ENCODE assay signal across 4 cellular contexts in the genomic region with DNA sequence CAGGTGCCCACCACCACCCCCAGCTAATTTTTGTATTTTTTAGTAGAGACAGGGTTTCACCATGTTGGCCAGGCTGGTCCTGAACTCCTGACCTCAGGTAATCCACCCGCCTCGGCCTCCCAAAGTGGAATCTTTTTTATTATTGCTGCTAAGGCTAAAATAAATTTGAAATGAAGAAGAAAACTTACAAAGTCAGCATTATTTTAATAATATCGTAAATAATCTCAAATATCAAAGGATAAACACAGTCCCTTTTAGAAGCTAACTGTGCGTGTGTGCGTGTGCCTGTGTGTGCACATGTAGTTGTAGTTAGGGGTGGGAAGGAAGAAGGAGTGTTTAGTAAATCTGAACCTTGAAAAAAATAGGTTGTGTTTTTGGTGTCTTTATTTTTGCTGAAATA.
TF ChIP-seq lines count a peak whose summit lies in the region.

No MANE protein-coding gene starts in this region.

TF ChIP-seq in A549, 52 proteins besides CTCF, POLR2A, EP300 and RAD21:
- TF ChIP-seq MAFK (IDR thresholded peaks at IDR 0.05; ENCODE audit: partially characterized antibody) = peak; percentile 90

TF ChIP-seq in IMR-90, 13 proteins besides CTCF, POLR2A, EP300 and RAD21:
- TF ChIP-seq MAFK (IDR thresholded peaks at IDR 0.05; ENCODE audit: low read depth, low read length) = peak; percentile 79

TF ChIP-seq in K562, 482 proteins besides CTCF, POLR2A, EP300 and RAD21:
- TF ChIP-seq ZNF316 (IDR thresholded peaks at IDR 0.05) (peak; percentile 44; the same call in 1 of the 2 replicates), MAFG (tag; conservative IDR thresholded peaks at IDR 0.05) (peak; percentile 32; the same call in 1 of the 2 replicates)

TF ChIP-seq in HepG2, 621 proteins besides CTCF, POLR2A, EP300 and RAD21:
- TF ChIP-seq MAFK (conservative IDR thresholded peaks at IDR 0.05 in 1 of 2, IDR thresholded peaks at IDR 0.05 in 1 of 2; ENCODE audit: low read length in 2 of 2) (peak; percentile 71 to 87), MAFF (IDR thresholded peaks at IDR 0.05; ENCODE audit: low read depth, low read length) (peak; percentile 86)
